ENCODE assay signal across 8 cellular contexts in the genomic region with DNA sequence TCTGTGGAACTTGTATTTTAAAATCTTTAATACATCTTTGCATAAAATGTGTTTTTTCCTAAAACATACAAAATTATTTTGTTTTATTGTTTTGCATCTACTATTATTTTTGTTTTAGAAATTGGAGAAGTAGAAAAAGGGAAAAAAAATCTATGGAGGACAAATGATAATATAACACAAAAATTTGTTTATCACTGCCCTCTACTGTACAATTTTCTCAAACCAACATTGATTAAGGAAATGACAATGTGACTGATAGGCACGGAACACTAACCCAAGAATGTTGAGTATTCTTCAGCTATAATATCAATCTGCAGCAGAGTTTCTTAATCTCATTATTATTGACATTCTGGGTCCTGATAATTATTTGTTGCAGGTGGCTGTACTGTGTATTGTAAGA. TPM values are rescaled to one million over a fixed set of nuclear protein-coding genes. Genes with fewer than 3 reads are reported as not detected.
DNase-seq lines count a peak whose midpoint lies in the region; ATAC-seq and TF ChIP-seq lines count a peak whose summit lies in the region.

No MANE protein-coding gene starts in this region.

- H3K27ac Mint-ChIP-seq in natural killer cell, result no peak overlapping the region

- H3K4me1 ChIP-seq in left ventricle myocardium inferior, result no peaks in the 10 kb centered on the region

- H3K9me3 ChIP-seq in left ventricle myocardium inferior (replicated peaks), result no peaks in the 10 kb centered on the region

- DNase-seq in AML-193 (lab: John Stamatoyannopoulos, UW), result peak; percentile 16 to 18
- peak; percentile 58 for DNase-seq in NCI-H69 (lab: John Stamatoyannopoulos, UW)
- no peak for DNase-seq in left ventricle myocardium inferior
- no peak for DNase-seq in posterior vena cava (ENCODE audit: low spot score)
- DNase-seq in natural killer cell, result no peak
- DNase-seq in GM19240 (ENCODE audit: insufficient read length, low spot score), result no peak

- no peaks in the 10 kb centered on the region for H3K4me1 Mint-ChIP-seq in natural killer cell

- peaks cover 7 to 16% of the 10 kb centered on the region in 2 donors for H3K27me3 Mint-ChIP-seq in natural killer cell (ENCODE audit: low read depth in 2 of 2)

- no peak overlapping the region for H3K4me3 ChIP-seq in left ventricle myocardium inferior

- no peak overlapping the region for H3K27ac ChIP-seq in left ventricle myocardium inferior (replicated peaks)

- TF ChIP-seq CTCF in left ventricle myocardium inferior (IDR thresholded peaks at IDR 0.05; ENCODE audit: borderline replicate concordance), result peak; percentile 58
- no peak for TF ChIP-seq CTCF in natural killer cell (IDR thresholded peaks at IDR 0.05)

- H3K27me3 ChIP-seq in left ventricle myocardium inferior (ENCODE audit: low read depth), result no peaks in the 10 kb centered on the region

- intact Hi-C loops in left ventricle myocardium inferior (cut with micrococcal nuclease) (loop anchor here (5.0 kb wide), 2 partner anchors 134 to 149 kb away; no protein-coding TSS in a partner anchor), posterior vena cava (cut with DNase I) (loop anchor here (5.0 to 10.0 kb wide), 2 partner anchors 139 to 146 kb away; no protein-coding TSS in a partner anchor), natural killer cell (cut with micrococcal nuclease) (no loop called here)

- H3K4me3 Mint-ChIP-seq in natural killer cell, result no peak overlapping the region

- ATAC-seq in GM19395 (IDR thresholded peaks at IDR 0.05; ENCODE audit: unreplicated experiment) (peak; percentile 64), natural killer cell (no peak), GM21529 (IDR thresholded peaks at IDR 0.05; ENCODE audit: unreplicated experiment) (no peak)

- no peaks in the 10 kb centered on the region for H3K36me3 Mint-ChIP-seq in natural killer cell

- no peaks in the 10 kb centered on the region for H3K36me3 ChIP-seq in left ventricle myocardium inferior

- H3K9me3 Mint-ChIP-seq in natural killer cell, result no peaks in the 10 kb centered on the region

RNA-seq across cellular contexts. Expression of a gene that starts 9.5 kb away (rescaled TPM):
- total RNA-seq in left ventricle myocardium inferior (13.4 TPM), posterior vena cava (10 to 100 TPM; 13.8 to 17.2 TPM), natural killer cell (10 to 100 TPM; 45.7 to 56.2 (median 50.1) TPM)

RNA-seq across cellular contexts. Expression of a gene that starts 47.4 kb away (rescaled TPM):
- total RNA-seq in left ventricle myocardium inferior (33.8 TPM), posterior vena cava (100 to 1,000 TPM in 1 of 2 donors, 10 to 100 TPM in 1; 99.6 to 120 TPM), natural killer cell (1 to 10 TPM in 1 of 3 donors, under 1 TPM in 2; 0.50 to 1.3 (median 0.96) TPM)

Comparison
In these comparisons a context has a peak if more than half of its experiments do, and no peak if none do; other contexts are left out.
1. DNase-seq: peak in AML-193 (2 of 2) and NCI-H69 (single experiment); none in left ventricle myocardium inferior (single experiment), posterior vena cava (single experiment), natural killer cell (single experiment) and GM19240 (single experiment).
2. RNA of a gene that starts 47.4 kb away (total RNA-seq): 99.6 to 120 TPM in posterior vena cava and 33.8 TPM in left ventricle myocardium inferior (single experiment); 0.50 to 1.3 TPM in natural killer cell; every median in the first group is over 10 times any median in the second.